ENCODE assay signal across 8 cellular contexts in genomic region chr15:75525756-75526155, GRCh38. TPM values are rescaled to one million over a fixed set of nuclear protein-coding genes. Genes with fewer than 3 reads are reported as not detected.
A peak's percentile ranks its signal among the peaks of the same experiment; 100 is the strongest.
DNase-seq lines count a peak whose midpoint lies in the region; ATAC-seq and TF ChIP-seq lines count a peak whose summit lies in the region.
"Not testable (repeated sequence)": the region's sequence is repeated elsewhere in the genome, so short reads cannot be mapped to it uniquely, and the experiment has no call there.

No MANE protein-coding gene starts in this region.

- H3K27me3 Mint-ChIP-seq in GM23338 (ENCODE audit: insufficient read depth, low read depth, poor library complexity); chondrocyte (ENCODE audit: low read depth); osteocyte (ENCODE audit: unreplicated experiment): not testable (repeated sequence)

- not testable (repeated sequence) for DNase-seq in GM23338 (ENCODE audit: low spot score); chondrocyte (ENCODE audit: low spot score); osteocyte (ENCODE audit: extremely low spot score, unreplicated experiment)
- DNase-seq in adipocyte (ENCODE audit: low read depth) (peak; percentile 42), fibroblast of lung (ENCODE audit: low read depth in 2 of 2) (peak; percentile 33 to 40), iris pigment epithelial cell (ENCODE audit: low read depth) (peak; percentile 46), thyroid gland (peak; percentile 46 to 58)

- not testable (repeated sequence) for TF ChIP-seq POLR2A in thyroid gland (IDR thresholded peaks at IDR 0.05)

- H3K9me2 ChIP-seq in GM23338 (ENCODE audit: insufficient read depth) = not testable (repeated sequence)

- peak overlapping the region; percentile 31 for H3K27ac ChIP-seq in C4-2B
- peak overlapping the region; percentile 78 for H3K27ac ChIP-seq in GM23338 (ENCODE audit: low read depth)
- H3K27ac ChIP-seq in fibroblast of lung (ENCODE audit: insufficient read depth, low read length) = not testable (repeated sequence)
- H3K27ac ChIP-seq in thyroid gland = peak overlapping the region; percentile 35 to 45 (median 40)

- H3K4me3 Mint-ChIP-seq in GM23338; chondrocyte (ENCODE audit: unreplicated experiment); osteocyte (ENCODE audit: unreplicated experiment): not testable (repeated sequence)

- not testable (repeated sequence) for H3K4me3 ChIP-seq in GM23338; adipocyte (ENCODE audit: low read length); fibroblast of lung (replicated peaks in 1 of 4; ENCODE audit: control extremely low read depth in 1 of 4, insufficient read depth in 1 of 4, low read depth in 3 of 4, low read length in 4 of 4); thyroid gland (replicated peaks in 1 of 3)

- H3K36me3 Mint-ChIP-seq in GM23338 (ENCODE audit: low read depth) (peaks cover 47% of the 10 kb centered on the region), chondrocyte (ENCODE audit: low read depth) (peaks cover 28% of the 10 kb centered on the region), osteocyte (ENCODE audit: unreplicated experiment) (peaks cover 27% of the 10 kb centered on the region)

- not testable (repeated sequence) for H3K9ac ChIP-seq in adipocyte (ENCODE audit: low read length); fibroblast of lung (ENCODE audit: insufficient read depth, low read length)

- H3K27me3 ChIP-seq in GM23338 (ENCODE audit: insufficient read depth); adipocyte (replicated peaks; ENCODE audit: control insufficient read depth, insufficient read depth, low read length); fibroblast of lung (ENCODE audit: control insufficient read depth, insufficient read depth, low read length); thyroid gland: not testable (repeated sequence)

- H3K9me3 Mint-ChIP-seq in GM23338; chondrocyte (ENCODE audit: low read depth); osteocyte (ENCODE audit: unreplicated experiment): not testable (repeated sequence)

- not testable (repeated sequence) for H3F3A ChIP-seq in GM23338 (replicated peaks; ENCODE audit: low read depth)

- not testable (repeated sequence) for TF ChIP-seq CTCF in C4-2B (conservative IDR thresholded peaks at IDR 0.05); GM23338 (conservative IDR thresholded peaks at IDR 0.05; ENCODE audit: low read depth in 2 of 2); chondrocyte (IDR thresholded peaks at IDR 0.05); fibroblast of lung (conservative IDR thresholded peaks at IDR 0.05 in 1 of 2, IDR thresholded peaks at IDR 0.05 in 1 of 2; ENCODE audit: low read depth in 1 of 2, low read length in 2 of 2); osteocyte (IDR thresholded peaks at IDR 0.05); thyroid gland (IDR thresholded peaks at IDR 0.05)

- H3K79me2 ChIP-seq in GM23338 (replicated peaks; ENCODE audit: insufficient read depth) = peaks cover 32% of the 10 kb centered on the region
- not testable (repeated sequence) for H3K79me2 ChIP-seq in fibroblast of lung (ENCODE audit: control insufficient read depth, insufficient read depth, low read length)

- intact Hi-C loops in thyroid gland (cut with DNase I) = not testable (repeated sequence)

- not testable (repeated sequence) for H3K4me1 Mint-ChIP-seq in GM23338
- H3K4me1 Mint-ChIP-seq in chondrocyte (ENCODE audit: low read depth) = peaks cover 35% of the 10 kb centered on the region
- peaks cover 30% of the 10 kb centered on the region for H3K4me1 Mint-ChIP-seq in osteocyte (ENCODE audit: unreplicated experiment)

- not testable (repeated sequence) for ATAC-seq in GM23338

- 36 to 37% methylated on average over 3 of the region's 3 CpGs for WGBS in thyroid gland, 2 donors

- H3K4me2 ChIP-seq in GM23338; fibroblast of lung (ENCODE audit: extremely low read depth, insufficient read depth, low read length): not testable (repeated sequence)

- H2AFZ ChIP-seq in GM23338; fibroblast of lung (ENCODE audit: low read length): not testable (repeated sequence)

- H3K9me3 ChIP-seq in adipocyte (ENCODE audit: control insufficient read depth, low read length); fibroblast of lung (ENCODE audit: control insufficient read depth, insufficient read depth, low read depth, low read length); thyroid gland: not testable (repeated sequence)

- not testable (repeated sequence) for H3K4me1 ChIP-seq in GM23338 (ENCODE audit: insufficient read depth); adipocyte (ENCODE audit: control insufficient read depth, insufficient read depth, low read length); fibroblast of lung (ENCODE audit: control insufficient read depth, extremely low read depth, insufficient read depth, low read length); thyroid gland

- H3K36me3 ChIP-seq in GM23338 (ENCODE audit: insufficient read depth) (peaks cover 40% of the 10 kb centered on the region), adipocyte (ENCODE audit: control insufficient read depth, insufficient read depth, low read length, severe bottlenecking) (peaks cover 31% of the 10 kb centered on the region), fibroblast of lung (ENCODE audit: control insufficient read depth, insufficient read depth, low read length) (peaks cover 10% of the 10 kb centered on the region), thyroid gland (peaks cover 28 to 32% of the 10 kb centered on the region in 2 donors)

- not testable (repeated sequence) for H3K27ac Mint-ChIP-seq in GM23338
- peak overlapping the region; percentile 86 for H3K27ac Mint-ChIP-seq in chondrocyte (ENCODE audit: unreplicated experiment)
- peak overlapping the region; percentile 77 for H3K27ac Mint-ChIP-seq in osteocyte (ENCODE audit: unreplicated experiment)

- H4K20me1 ChIP-seq in GM23338 (replicated peaks; ENCODE audit: insufficient read depth) = peaks cover 28% of the 10 kb centered on the region
- H4K20me1 ChIP-seq in fibroblast of lung (ENCODE audit: control insufficient read depth, extremely low read depth, insufficient read depth, low read length) = not testable (repeated sequence)

RNA-seq across cellular contexts. Expression of gene PTPN9, which starts 53.4 kb away (rescaled TPM):
- total RNA-seq in GM23338 (2014; rRNA removed; shearing (Covaris generic)) = 27.2 and 32.7 TPM in 2 replicates
- polyA plus RNA-seq in GM23338 (2016; fragmentation: Nextera tagmentation; extraction: Ambion mirVana) (12.1 and 13.3 TPM in 2 replicates), fibroblast of lung (41.6 and 54.1 TPM in 2 replicates)
- total RNA-seq in chondrocyte (33.2 to 36.8 TPM (median 33.6 TPM) in 3 replicates), fibroblast of lung (14.6 and 20.6 TPM in 2 replicates), osteocyte (50.1 and 53.4 TPM in 2 replicates), thyroid gland (10 to 100 TPM; 66.4 to 83.5 (median 73.6) TPM)
- polyA plus RNA-seq in fibroblast of lung (2012) = 25.0 and 25.7 TPM in 2 replicates
- 76.8 and 126 TPM in 2 replicates for polyA minus RNA-seq in fibroblast of lung (ENCODE audit: low replicate concordance)
